In the genomic region with DNA sequence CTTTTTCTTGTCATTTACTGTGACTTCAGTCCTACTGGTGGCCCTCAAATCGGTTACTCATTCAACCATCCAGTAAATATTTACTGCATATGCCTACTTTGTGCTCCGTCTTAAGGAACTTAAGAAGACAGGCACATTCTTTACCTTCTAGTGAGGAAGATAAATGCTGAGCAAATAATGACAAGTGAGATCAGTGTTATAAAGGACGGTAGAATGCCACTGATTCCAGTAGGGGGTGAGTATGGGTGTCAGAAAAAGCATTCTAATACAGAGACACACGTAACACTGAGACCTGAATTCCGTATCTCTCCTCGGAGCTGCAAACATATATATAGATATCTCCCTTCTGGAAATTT, we compare ENCODE assay signal across 8 cellular contexts. TPM values are rescaled to one million over a fixed set of nuclear protein-coding genes. Genes with fewer than 3 reads are reported as not detected.
DNase-seq lines count a peak whose midpoint lies in the region; ATAC-seq, FAIRE-seq and TF ChIP-seq lines count a peak whose summit lies in the region.

No MANE protein-coding gene starts in this region.

- intact Hi-C loops in left cardiac atrium (cut with DNase I) (no loop called here), HepG2 (cut with micrococcal nuclease; ENCODE audit: unreplicated experiment) (loop anchor here (2.0 to 10.0 kb wide), 2 partner anchors 60 to 294 kb away; a partner anchor contains a TSS)

- TF ChIP-seq EP300 in HepG2 (IDR thresholded peaks at IDR 0.05; ENCODE audit: low read depth in 2 of 2, low read length in 2 of 2) (no peak), HepG2 (CRISPR knock-in tag; IDR thresholded peaks at IDR 0.05; ENCODE audit: borderline replicate concordance) (no peak)

- POLR2A ChIA-PET in HepG2 (lab: Yijun Ruan, JAX): interaction anchor here (0.9 kb wide), 1 partner anchor 91 kb away, joined by 3 read pairs; a partner anchor contains a TSS

- H3K4me3 ChIP-seq in right atrium auricular region (peak overlapping the region in 1 of 2 donors; percentile 83), adipocyte (ENCODE audit: low read length) (peak overlapping the region; percentile 88), HepG2 (replicated peaks in 1 of 3; ENCODE audit: insufficient read depth in 1 of 3, low read depth in 2 of 3, low read length in 3 of 3) (peak overlapping the region; percentile 88 to 98 (median 90); a peak in 5 of 6 replicates)

- BruUV-seq in HepG2 (replicated peaks; lab: Mats Ljungman, UMichigan): no TSS peak

- peaks cover 18% of the 10 kb centered on the region for H3K79me2 ChIP-seq in HepG2 (ENCODE audit: insufficient read depth, low read length)

- peak overlapping the region; percentile 94 for H2AFZ ChIP-seq in HepG2 (ENCODE audit: low read length)

- H3K9me3 ChIP-seq in right atrium auricular region: no peaks in the 10 kb centered on the region
- H3K9me3 ChIP-seq in adipocyte (ENCODE audit: control insufficient read depth, low read length): no peaks in the 10 kb centered on the region
- H3K9me3 ChIP-seq in HepG2 (ENCODE audit: low read length): no peaks in the 10 kb centered on the region

- peaks cover 22% of the 10 kb centered on the region for H3K36me3 ChIP-seq in right atrium auricular region
- peaks cover 29% of the 10 kb centered on the region for H3K36me3 ChIP-seq in adipocyte (ENCODE audit: control insufficient read depth, insufficient read depth, low read length, severe bottlenecking)
- H3K36me3 ChIP-seq in HepG2 (replicated peaks in 1 of 2; ENCODE audit: control insufficient read depth in 1 of 2, insufficient read depth in 2 of 2, low read length in 2 of 2): peaks cover 0 to 12% of the 10 kb centered on the region in 2 experiments; a peak in 2 of 5 replicates

- H3K27ac ChIP-seq in right atrium auricular region (peak overlapping the region; percentile 90 to 92), HepG2 (ENCODE audit: extremely low read length, insufficient read depth, low read length) (no peak overlapping the region)

- CTCF ChIA-PET in HepG2 (lab: Yijun Ruan, JAX; ENCODE audit: low intra/inter-chr PET ratio, low total read pairs): no interaction called here

- TF ChIP-seq CTCF in right atrium auricular region (IDR thresholded peaks at IDR 0.05) (no peak), HepG2 (CRISPR knock-in tag; IDR thresholded peaks at IDR 0.05) (no peak)

- FAIRE-seq in HepG2 (lab: Jason Lieb, UNC): no peak
- no peak for FAIRE-seq in GM12891 (lab: Jason Lieb, UNC)

- WGBS in HepG2 (ENCODE audit: low lambda C conversion rate): 38% methylated on average over 6 of the region's 6 CpGs

- H4K20me1 ChIP-seq in HepG2 (ENCODE audit: insufficient read depth, low read length): no peaks in the 10 kb centered on the region

- in situ Hi-C loops in HepG2 (cut with HindIII; ENCODE audit: extremely low pct_ligation_motif_present, low pct_unique_long_range_greater_than_20kb): no loop called here

- ATAC-seq in left cardiac atrium (no peak), HepG2 (peak; percentile 12; the same call in 1 of the 3 replicates), GM18511 (IDR thresholded peaks at IDR 0.05; ENCODE audit: unreplicated experiment) (no peak)

- TF ChIP-seq POLR2A in HepG2 (IDR thresholded peaks at IDR 0.05; ENCODE audit: insufficient read depth in 1 of 2, low read depth in 2 of 2, low read length in 2 of 2): no peak
- TF ChIP-seq POLR2A in GM12891 (IDR thresholded peaks at IDR 0.05; ENCODE audit: low read depth, low read length): no peak

- H3K9ac ChIP-seq in adipocyte (ENCODE audit: low read length) (peak overlapping the region; percentile 89), HepG2 (ENCODE audit: insufficient read depth, low read depth, low read length) (peak overlapping the region; percentile 91; the same call in 1 of the 2 replicates)

- H3K4me2 ChIP-seq in HepG2 (ENCODE audit: low read depth, low read length): peak overlapping the region; percentile 91

- H3K4me1 ChIP-seq in right atrium auricular region (peaks cover 0 to 31% of the 10 kb centered on the region in 2 donors), adipocyte (ENCODE audit: control insufficient read depth, insufficient read depth, low read length) (peaks cover 34% of the 10 kb centered on the region), HepG2 (ENCODE audit: insufficient read depth, low read length) (peaks cover 36% of the 10 kb centered on the region)

- no peak for TF ChIP-seq RAD21 in HepG2 (CRISPR knock-in tag; IDR thresholded peaks at IDR 0.05)

- H3K27me3 ChIP-seq in right atrium auricular region (no peaks in the 10 kb centered on the region), adipocyte (replicated peaks; ENCODE audit: control insufficient read depth, insufficient read depth, low read length) (no peaks in the 10 kb centered on the region), HepG2 (ENCODE audit: control insufficient read depth in 1 of 2, insufficient read depth in 2 of 2, low read length in 2 of 2) (no peaks in the 10 kb centered on the region; a peak in 1 of 5 replicates)

- DNase-seq in right atrium auricular region (ENCODE audit: low spot score) (no peak), left cardiac atrium (no peak), adipocyte (ENCODE audit: low read depth) (no peak), HepG2 (ENCODE audit: low spot score) (no peak), GM12891 (ENCODE audit: insufficient read length, low spot score) (no peak), NCI-H1694 (lab: John Stamatoyannopoulos, UW) (no peak), SW 1271 (lab: John Stamatoyannopoulos, UW) (no peak)

TF ChIP-seq in HepG2, 621 proteins besides CTCF, POLR2A, EP300 and RAD21 (continues in another document):
- no peak for TF ChIP-seq SALL1 (CRISPR knock-in tag; IDR thresholded peaks at IDR 0.05)
- no peak for TF ChIP-seq SSRP1 (CRISPR knock-in tag; IDR thresholded peaks at IDR 0.05)
- TF ChIP-seq CCDC6 (CRISPR knock-in tag; IDR thresholded peaks at IDR 0.05): no peak

TF ChIP-seq in GM12891, 5 proteins besides CTCF, POLR2A, EP300 and RAD21:
- no peak for TF ChIP-seq TAF1 (IDR thresholded peaks at IDR 0.05; ENCODE audit: low read depth, low read length)
- TF ChIP-seq POU2F2 (IDR thresholded peaks at IDR 0.05; ENCODE audit: low read depth, low read length): no peak
- no peak for TF ChIP-seq PAX5 (IDR thresholded peaks at IDR 0.05; ENCODE audit: insufficient read depth, low read length, severe bottlenecking)
- TF ChIP-seq SPI1 (IDR thresholded peaks at IDR 0.05; ENCODE audit: low read depth, low read length): no peak
- no peak for TF ChIP-seq POLR2AphosphoS5 (IDR thresholded peaks at IDR 0.05; ENCODE audit: low read depth, low read length)
TF ChIP-seq in GM12891: peak in this region for 0.

RNA-seq across cellular contexts. Expression of a gene that starts 1.6 kb away (rescaled TPM):
- total RNA-seq in right atrium auricular region: 1 to 10 TPM; 7.7 to 8.0 TPM
- total RNA-seq in left cardiac atrium: 1 to 10 TPM; 5.0 to 7.0 TPM
- total RNA-seq in HepG2 (2016; rRNA removed; fragmentation: Illumina TruSeq; extraction: Trizol): 3.7 and 3.8 TPM in 2 replicates
- total RNA-seq in HepG2 (2016; cell fraction: cytosol; rRNA removed; fragmentation: Illumina TruSeq; extraction: Trizol; ENCODE audit: low read depth): 1.2 and 2.2 TPM in 2 replicates
- total RNA-seq in HepG2 (2016; cell fraction: insoluble cytoplasmic fraction; rRNA removed; fragmentation: Illumina TruSeq; extraction: Trizol): 2.7 and 3.8 TPM in 2 replicates
- 2.2 and 2.5 TPM in 2 replicates for total RNA-seq in HepG2 (2016; cell fraction: membrane; rRNA removed; fragmentation: Illumina TruSeq; extraction: Trizol)
- 2.9 and 3.5 TPM in 2 replicates for total RNA-seq in HepG2 (2016; cell fraction: nucleus; rRNA removed; fragmentation: Illumina TruSeq; extraction: Trizol)
- 2.2 and 2.4 TPM in 2 replicates for polyA plus RNA-seq in HepG2 (2011; rRNA removed)
- polyA plus RNA-seq in HepG2 (2011; cell fraction: cytosol; rRNA removed): 1.1 and 1.6 TPM in 2 replicates
- 1.2 and 1.9 TPM in 2 replicates for polyA plus RNA-seq in HepG2 (2011; cell fraction: nucleus; rRNA removed)
- polyA plus RNA-seq in HepG2 (2012): 1.7 and 1.8 TPM in 2 replicates
- polyA plus RNA-seq in HepG2 (2016; cell fraction: cytosol; fragmentation: Illumina TruSeq; extraction: Trizol; ENCODE audit: low read depth): 0.21 and 0.26 TPM in 2 replicates
- polyA plus RNA-seq in HepG2 (2016; cell fraction: insoluble cytoplasmic fraction; fragmentation: Illumina TruSeq; extraction: Trizol; ENCODE audit: low read depth): 3.8 and 4.2 TPM in 2 replicates
- polyA plus RNA-seq in HepG2 (2016; cell fraction: membrane; fragmentation: Illumina TruSeq; extraction: Trizol; ENCODE audit: low read depth): 0.85 TPM in 2 replicates
- 4.0 and 4.6 TPM in 2 replicates for polyA plus RNA-seq in HepG2 (2016; cell fraction: nucleus; fragmentation: Illumina TruSeq; extraction: Trizol; ENCODE audit: insufficient read depth, low read depth)
- polyA minus RNA-seq in HepG2 (2011; rRNA and poly(A)+ RNA removed; ENCODE audit: low replicate concordance): 1.6 and 7.6 TPM in 2 replicates
- 1.8 and 3.0 TPM in 2 replicates for polyA minus RNA-seq in HepG2 (2011; cell fraction: cytosol; rRNA and poly(A)+ RNA removed)
- 1.5 TPM in 2 replicates for polyA minus RNA-seq in HepG2 (2011; cell fraction: nucleus; rRNA and poly(A)+ RNA removed)
- polyA plus RNA-seq in GM12891 (2012; ENCODE audit: low read depth, missing spikeins): 2.5 TPM

RNA-seq across cellular contexts. Expression of a gene that starts 38.2 kb away (rescaled TPM):
- total RNA-seq in right atrium auricular region (10 to 100 TPM; 26.9 to 30.5 TPM), left cardiac atrium (10 to 100 TPM; 30.9 to 36.1 TPM), HepG2 (2016; rRNA removed; fragmentation: Illumina TruSeq; extraction: Trizol) (43.1 and 47.7 TPM in 2 replicates)
- total RNA-seq in HepG2 (2016; cell fraction: cytosol; rRNA removed; fragmentation: Illumina TruSeq; extraction: Trizol; ENCODE audit: low read depth): 3.9 and 5.6 TPM in 2 replicates
- total RNA-seq in HepG2 (2016; cell fraction: insoluble cytoplasmic fraction; rRNA removed; fragmentation: Illumina TruSeq; extraction: Trizol): 41.6 and 49.1 TPM in 2 replicates
- total RNA-seq in HepG2 (2016; cell fraction: membrane; rRNA removed; fragmentation: Illumina TruSeq; extraction: Trizol): 14.1 and 19.4 TPM in 2 replicates
- total RNA-seq in HepG2 (2016; cell fraction: nucleus; rRNA removed; fragmentation: Illumina TruSeq; extraction: Trizol): 95.0 and 105 TPM in 2 replicates
- polyA plus RNA-seq in HepG2 (2011; rRNA removed): 37.3 and 40.3 TPM in 2 replicates
- 18.8 and 21.4 TPM in 2 replicates for polyA plus RNA-seq in HepG2 (2011; cell fraction: cytosol; rRNA removed)
- 99.2 and 102 TPM in 2 replicates for polyA plus RNA-seq in HepG2 (2011; cell fraction: nucleus; rRNA removed)
- 29.5 and 35.9 TPM in 2 replicates for polyA plus RNA-seq in HepG2 (2012)
- polyA plus RNA-seq in HepG2 (2016; cell fraction: cytosol; fragmentation: Illumina TruSeq; extraction: Trizol; ENCODE audit: low read depth): 2.8 and 2.9 TPM in 2 replicates
- polyA plus RNA-seq in HepG2 (2016; cell fraction: insoluble cytoplasmic fraction; fragmentation: Illumina TruSeq; extraction: Trizol; ENCODE audit: low read depth): 27.5 and 31.2 TPM in 2 replicates
- 7.3 and 8.2 TPM in 2 replicates for polyA plus RNA-seq in HepG2 (2016; cell fraction: membrane; fragmentation: Illumina TruSeq; extraction: Trizol; ENCODE audit: low read depth)
- 101 and 108 TPM in 2 replicates for polyA plus RNA-seq in HepG2 (2016; cell fraction: nucleus; fragmentation: Illumina TruSeq; extraction: Trizol; ENCODE audit: insufficient read depth, low read depth)
- 31.9 and 52.6 TPM in 2 replicates for polyA minus RNA-seq in HepG2 (2011; rRNA and poly(A)+ RNA removed; ENCODE audit: low replicate concordance)
- polyA minus RNA-seq in HepG2 (2011; cell fraction: cytosol; rRNA and poly(A)+ RNA removed): 16.3 and 17.7 TPM in 2 replicates
- polyA minus RNA-seq in HepG2 (2011; cell fraction: nucleus; rRNA and poly(A)+ RNA removed): 150 and 158 TPM in 2 replicates
- 43.3 TPM for polyA plus RNA-seq in GM12891 (2012; ENCODE audit: low read depth, missing spikeins)
